Comparison of ENCODE assay signal across 10 cellular contexts in the genomic region with DNA sequence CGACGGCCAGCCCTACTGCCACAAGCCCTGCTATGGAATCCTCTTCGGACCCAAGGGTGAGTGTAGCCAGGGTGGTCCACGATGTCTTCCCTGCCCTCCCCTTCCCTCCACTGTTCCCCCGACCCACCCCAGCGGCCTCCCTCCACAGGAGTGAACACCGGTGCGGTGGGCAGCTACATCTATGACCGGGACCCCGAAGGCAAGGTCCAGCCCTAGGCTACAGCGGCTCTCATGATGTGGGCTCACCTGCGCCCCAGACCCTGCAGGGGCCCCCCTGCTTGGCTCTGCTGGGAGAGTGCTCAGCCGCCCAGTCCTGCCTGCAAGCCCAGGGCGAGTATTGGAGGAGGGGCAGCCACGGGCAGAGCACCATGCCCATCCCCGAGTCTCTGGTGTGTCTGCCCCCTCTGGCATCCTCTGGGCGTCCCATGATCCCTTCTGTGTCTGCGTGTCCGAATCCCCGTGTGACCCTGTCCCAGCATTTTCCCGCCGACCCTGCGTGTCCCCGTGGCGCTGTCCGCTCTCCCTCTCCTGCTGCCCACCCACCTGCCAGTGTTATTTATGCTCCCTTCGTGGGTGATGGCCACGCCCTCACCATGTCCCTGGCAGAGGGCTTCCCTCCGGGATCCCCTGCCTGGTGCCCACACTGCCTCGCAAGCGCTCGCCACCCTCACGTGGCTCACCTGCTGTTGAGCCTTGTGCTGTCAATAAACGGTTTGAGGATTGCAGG. TPM values are rescaled to one million over a fixed set of nuclear protein-coding genes. Genes with fewer than 3 reads are reported as not detected.
DNase-seq lines count a peak whose midpoint lies in the region; ATAC-seq and TF ChIP-seq lines count a peak whose summit lies in the region.
"Had no signal": no experiment of that assay in that cellular context is flagged by ENCODE, and none has a peak within 500 bp of the region (broad histone marks: within the 10 kb centered on the region; RNA-seq: fewer than 3 reads in every experiment).

No MANE protein-coding gene starts in this region.

- peaks cover 79% of the 10 kb centered on the region for H3K4me1 ChIP-seq in CD4-positive, alpha-beta memory T cell (ENCODE audit: insufficient read depth, low read length)
- H3K4me1 ChIP-seq in mesenchymal stem cell (ENCODE audit: control insufficient read depth, insufficient read depth, low read depth, low read length), result peaks cover 77% of the 10 kb centered on the region

- WGBS in mesenchymal stem cell, result 62% methylated on average over 34 of the region's 34 CpGs

- H3K27me3 Mint-ChIP-seq in CD4-positive, alpha-beta memory T cell, result no peaks in the 10 kb centered on the region
- peaks cover 3% of the 10 kb centered on the region for H3K27me3 Mint-ChIP-seq in activated B cell treated with CpG ODN at 0.5 μM for 24 hours

- H4K8ac ChIP-seq in mesenchymal stem cell (ENCODE audit: low read length), result peak overlapping the region; percentile 67

- no peak overlapping the region for H3K4me2 ChIP-seq in mesenchymal stem cell (ENCODE audit: low read length, poor library complexity, severe bottlenecking)

- no peak overlapping the region for H3K18ac ChIP-seq in mesenchymal stem cell (ENCODE audit: low read depth in 1 of 2, low read length in 2 of 2)

- TF ChIP-seq CTCF in 22Rv1 (IDR thresholded peaks at IDR 0.05) (no peak), activated B cell treated with CpG ODN at 0.5 μM for 24 hours (IDR thresholded peaks at IDR 0.05) (no peak)

- intact Hi-C loops in CD4-positive, alpha-beta memory T cell (cut with micrococcal nuclease), result loop anchor here (2.0 kb wide), 3 partner anchors 31 to 179 kb away; partner anchors contain the start of gene BRF1
- intact Hi-C loops in activated B cell treated with CpG ODN at 0.5 μM for 24 hours (cut with micrococcal nuclease), result loop anchor here (2.0 to 5.0 kb wide), 2 partner anchors 53 to 62 kb away; partner anchors contain the start of gene MTA1

- H3K36me3 Mint-ChIP-seq in CD4-positive, alpha-beta memory T cell, result peaks cover 0 to 13% of the 10 kb centered on the region in 2 donors
- no peaks in the 10 kb centered on the region for H3K36me3 Mint-ChIP-seq in activated B cell treated with CpG ODN at 0.5 μM for 24 hours (ENCODE audit: low read depth)

- H3K9ac ChIP-seq in mesenchymal stem cell (ENCODE audit: low read length), result no peak overlapping the region

- H2AK5ac ChIP-seq in mesenchymal stem cell (ENCODE audit: low read length, severe bottlenecking), result no peak overlapping the region

- no peaks in the 10 kb centered on the region for H3K27me3 ChIP-seq in CD4-positive, alpha-beta memory T cell (ENCODE audit: insufficient read depth, low read length)
- H3K27me3 ChIP-seq in mesenchymal stem cell (ENCODE audit: control insufficient read depth in 1 of 2, insufficient read depth in 1 of 2, low read length in 2 of 2), result peaks cover 10 to 24% of the 10 kb centered on the region in 2 experiments

- H3K4me3 Mint-ChIP-seq in CD4-positive, alpha-beta memory T cell, result peak overlapping the region in 5 of 8 donors; percentile 40 to 92 (median 55)
- peak overlapping the region; percentile 35 for H3K4me3 Mint-ChIP-seq in activated B cell treated with CpG ODN at 0.5 μM for 24 hours

- no peak overlapping the region for H2AFZ ChIP-seq in mesenchymal stem cell (ENCODE audit: low read depth, low read length)

- H2BK5ac ChIP-seq in mesenchymal stem cell (ENCODE audit: low read depth, low read length, poor library complexity, severe bottlenecking), result no peak overlapping the region

- H3K36me3 ChIP-seq in CD4-positive, alpha-beta memory T cell (ENCODE audit: insufficient read depth, low read length), result no peaks in the 10 kb centered on the region
- H3K36me3 ChIP-seq in mesenchymal stem cell (ENCODE audit: control insufficient read depth in 1 of 2, insufficient read depth in 2 of 2, low read depth in 1 of 2, low read length in 2 of 2), result peaks cover 0 to 2% of the 10 kb centered on the region in 2 experiments

- H3K23ac ChIP-seq in mesenchymal stem cell (ENCODE audit: low read length in 2 of 2), result peak overlapping the region in 1 of 2 experiments; percentile 81

- DNase-seq in CD4-positive, alpha-beta memory T cell, result peak in 3 of 5 donors; percentile 33 to 53 (median 34)
- DNase-seq in activated B cell treated with CpG ODN at 0.5 μM for 24 hours (no peak), mesenchymal stem cell (no peak), NCI-H524 treated with DMSO at 0.1 percent for 48 hours (lab: John Stamatoyannopoulos, UW) (no peak), middle frontal gyrus (ENCODE audit: extremely low spot score, low spot score) (no peak)
- DNase-seq: activated T-cell treated with anti-CD3 and anti-CD28 coated beads for 4 hours, T1000 had no signal

- ATAC-seq in activated B cell treated with CpG ODN at 0.5 μM for 24 hours (ENCODE audit: low read depth) (no peak), GM21717 (IDR thresholded peaks at IDR 0.05; ENCODE audit: unreplicated experiment) (no peak), GM18502 (IDR thresholded peaks at IDR 0.05; ENCODE audit: poor library complexity, unreplicated experiment) (no peak)

- peak overlapping the region; percentile 2 for H2BK15ac ChIP-seq in mesenchymal stem cell (ENCODE audit: low read depth, poor library complexity, severe bottlenecking)

- H3K14ac ChIP-seq in mesenchymal stem cell (ENCODE audit: low read length in 2 of 2), result no peak overlapping the region

- peaks cover 23 to 71% (median 46%) of the 10 kb centered on the region in 4 donors for H3K4me1 Mint-ChIP-seq in CD4-positive, alpha-beta memory T cell
- H3K4me1 Mint-ChIP-seq in activated B cell treated with CpG ODN at 0.5 μM for 24 hours, result peaks cover 67% of the 10 kb centered on the region

- H3K27ac ChIP-seq in 22Rv1 (peak overlapping the region; percentile 100), mesenchymal stem cell (ENCODE audit: low read length, poor library complexity, severe bottlenecking) (no peak overlapping the region)
- peak overlapping the region; percentile 97 for H3K27ac ChIP-seq in CD4-positive, alpha-beta memory T cell (ENCODE audit: low read depth, low read length)

- CTCF ChIA-PET in CD4-positive, alpha-beta memory T cell (lab: Charles Lee; ENCODE audit: partially characterized antibody), result interaction anchor here (1.0 to 3.0 kb wide), 4 partner anchors 9 to 106 kb away, joined by 3 to 122 read pairs (median 14); no protein-coding TSS in a partner anchor
- CTCF ChIA-PET in activated B cell treated with CpG ODN at 0.5 μM for 24 hours (lab: Charles Lee), result interaction anchor here (1.1 to 2.2 kb wide), 3 partner anchors 9 to 62 kb away, joined by 3 to 58 read pairs (median 9); partner anchors contain the start of gene TEDC1

- H3K4ac ChIP-seq in mesenchymal stem cell (ENCODE audit: low read depth in 1 of 2, low read length in 2 of 2), result no peak overlapping the region

- H3K27ac Mint-ChIP-seq in CD4-positive, alpha-beta memory T cell, result peak overlapping the region; percentile 82 to 100 (median 100)
- peak overlapping the region; percentile 61 for H3K27ac Mint-ChIP-seq in activated B cell treated with CpG ODN at 0.5 μM for 24 hours

- H4K91ac ChIP-seq in mesenchymal stem cell (ENCODE audit: low read length), result peak overlapping the region; percentile 60

- no peak overlapping the region for H3K4me3 ChIP-seq in CD4-positive, alpha-beta memory T cell (ENCODE audit: low read length in 2 of 2)
- H3K4me3 ChIP-seq in mesenchymal stem cell (ENCODE audit: insufficient read depth in 1 of 2, low read depth in 1 of 2, low read length in 2 of 2), result no peak overlapping the region

- H3K9me3 ChIP-seq in CD4-positive, alpha-beta memory T cell (ENCODE audit: control insufficient read depth in 1 of 2, low read length in 2 of 2), result no peaks in the 10 kb centered on the region
- H3K9me3 ChIP-seq in mesenchymal stem cell (ENCODE audit: control insufficient read depth, low read length), result no peaks in the 10 kb centered on the region

- POLR2A ChIA-PET in CD4-positive, alpha-beta memory T cell (lab: Charles Lee; ENCODE audit: partially characterized antibody), result interaction anchor here (1.5 to 8.3 kb wide), 3 partner anchors 11 to 179 kb away, joined by 11 to 346 read pairs (median 13); partner anchors contain the start of genes BRF1, TEDC1 and TEX22
- POLR2A ChIA-PET in activated B cell treated with CpG ODN at 0.5 μM for 24 hours (lab: Charles Lee), result no interaction called here

- no peaks in the 10 kb centered on the region for H3K79me1 ChIP-seq in mesenchymal stem cell (replicated peaks; ENCODE audit: low read length, poor library complexity, severe bottlenecking)

- H2BK120ac ChIP-seq in mesenchymal stem cell (ENCODE audit: low read depth, low read length), result no peak overlapping the region

- H3K9me3 Mint-ChIP-seq in CD4-positive, alpha-beta memory T cell, result peaks cover 0 to 9% (median 0%) of the 10 kb centered on the region in 8 donors
- H3K9me3 Mint-ChIP-seq in activated B cell treated with CpG ODN at 0.5 μM for 24 hours, result no peaks in the 10 kb centered on the region

- no peak overlapping the region for H2BK12ac ChIP-seq in mesenchymal stem cell (ENCODE audit: low read length in 2 of 2)

RNA-seq across cellular contexts. Expression of gene CRIP2, which starts 5.0 kb away (rescaled TPM):
- total RNA-seq in CD4-positive, alpha-beta memory T cell, result 10 to 100 TPM; 12.1 to 13.0 TPM
- 100 to 1,000 TPM in 1 of 2 donors, 10 to 100 TPM in 1; 84.5 to 256 TPM for polyA plus RNA-seq in CD4-positive, alpha-beta memory T cell
- total RNA-seq in activated B cell treated with CpG ODN at 0.5 μM for 24 hours, result 2.9 and 3.0 TPM in 2 replicates
- polyA plus RNA-seq in mesenchymal stem cell (2013, experiment 1 of 2), result 120 TPM
- polyA plus RNA-seq in mesenchymal stem cell (2013, experiment 2 of 2), result 119 TPM

RNA-seq across cellular contexts. Expression of gene CRIP1, which starts 7.1 kb away (rescaled TPM):
- 100 to 1,000 TPM; 276 to 290 TPM for total RNA-seq in CD4-positive, alpha-beta memory T cell
- polyA plus RNA-seq in CD4-positive, alpha-beta memory T cell, result 1,000 to 10,000 TPM; 1,440 to 2,028 TPM
- total RNA-seq in activated B cell treated with CpG ODN at 0.5 μM for 24 hours, result 112 and 129 TPM in 2 replicates
- 40.7 TPM for polyA plus RNA-seq in mesenchymal stem cell (2013, experiment 1 of 2)
- polyA plus RNA-seq in mesenchymal stem cell (2013, experiment 2 of 2), result 42.6 TPM

RNA-seq across cellular contexts. Expression of gene TEDC1, which starts 11.4 kb away (rescaled TPM):
- total RNA-seq in CD4-positive, alpha-beta memory T cell, result 10 to 100 TPM; 25.4 to 30.2 TPM
- 10 to 100 TPM; 10.2 to 10.4 TPM for polyA plus RNA-seq in CD4-positive, alpha-beta memory T cell
- total RNA-seq in activated B cell treated with CpG ODN at 0.5 μM for 24 hours, result 16.7 and 18.1 TPM in 2 replicates
- 2.3 TPM for polyA plus RNA-seq in mesenchymal stem cell (2013, experiment 1 of 2)
- polyA plus RNA-seq in mesenchymal stem cell (2013, experiment 2 of 2), result 2.5 TPM

RNA-seq across cellular contexts. Expression of gene TMEM121, which starts 46.8 kb away (rescaled TPM):
- 1 to 10 TPM; 5.4 to 6.3 TPM for total RNA-seq in CD4-positive, alpha-beta memory T cell
- polyA plus RNA-seq in CD4-positive, alpha-beta memory T cell, result 1 to 10 TPM; 6.6 to 9.5 TPM
- total RNA-seq in activated B cell treated with CpG ODN at 0.5 μM for 24 hours, result 0.95 and 1.6 TPM in 2 replicates
- 0.87 TPM for polyA plus RNA-seq in mesenchymal stem cell (2013, experiment 1 of 2)
- polyA plus RNA-seq in mesenchymal stem cell (2013, experiment 2 of 2), result 1.2 TPM

RNA-seq across cellular contexts. Expression of gene MTA1, which starts 60.0 kb away (rescaled TPM):
- 100 to 1,000 TPM; 122 to 123 TPM for total RNA-seq in CD4-positive, alpha-beta memory T cell
- polyA plus RNA-seq in CD4-positive, alpha-beta memory T cell, result 1 to 10 TPM; 1.5 to 6.0 TPM
- 115 and 119 TPM in 2 replicates for total RNA-seq in activated B cell treated with CpG ODN at 0.5 μM for 24 hours
- 66.6 TPM for polyA plus RNA-seq in mesenchymal stem cell (2013, experiment 1 of 2)
- polyA plus RNA-seq in mesenchymal stem cell (2013, experiment 2 of 2), result 63.2 TPM

Comparison
In these comparisons a context has a peak if more than half of its experiments do, and no peak if none do; other contexts are left out.
1. DNase-seq: peak in CD4-positive, alpha-beta memory T cell (3 of 5); none in activated B cell treated with CpG ODN at 0.5 μM for 24 hours (single experiment), mesenchymal stem cell (single experiment), NCI-H524 treated with DMSO at 0.1 percent for 48 hours (single experiment) and middle frontal gyrus (single experiment).